Comparison of ENCODE assay signal across 8 cellular contexts in the genomic region with DNA sequence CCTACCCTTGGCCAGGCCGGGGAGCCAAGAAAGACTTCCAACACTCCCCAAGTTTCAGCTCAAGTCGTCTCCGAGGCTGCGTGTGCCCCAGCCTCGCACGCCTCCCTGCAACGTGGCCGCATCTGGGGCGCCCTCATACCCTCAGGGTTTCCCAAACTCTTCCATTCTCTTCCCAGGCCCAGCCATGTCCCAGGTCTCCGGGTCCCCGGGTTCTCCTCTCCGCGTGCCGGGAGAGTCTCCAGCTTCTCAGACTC. TPM values are rescaled to one million over a fixed set of nuclear protein-coding genes. Genes with fewer than 3 reads are reported as not detected.
A peak's percentile ranks its signal among the peaks of the same experiment; 100 is the strongest.
DNase-seq lines count a peak whose midpoint lies in the region; ATAC-seq and TF ChIP-seq lines count a peak whose summit lies in the region.

No MANE protein-coding gene starts in this region.

- H3K4me1 Mint-ChIP-seq in WTC11 = peaks cover 32% of the 10 kb centered on the region

- TF ChIP-seq EP300 in stomach (IDR thresholded peaks at IDR 0.05) = no peak

- DNase-seq in activated CD4-positive, CD25-positive, alpha-beta regulatory T cell (lab: John Stamatoyannopoulos, UW) = no peak
- DNase-seq in WTC11 (ENCODE audit: low spot score) (no peak), iPS DF 6.9 (ENCODE audit: low read depth, low spot score) (no peak), stomach (no peak), NOMO-1 (lab: John Stamatoyannopoulos, UW; ENCODE audit: unreplicated experiment in 2 of 2) (no peak), mesenteric fat pad (ENCODE audit: low spot score) (no peak)

- H3K36me3 Mint-ChIP-seq in WTC11 = no peaks in the 10 kb centered on the region

- H3K27ac Mint-ChIP-seq in WTC11 = peak overlapping the region; percentile 89; the same call in 1 of the 2 replicates

- POLR2A ChIA-PET in WTC11 (lab: Charles Lee) = interaction anchor here (0.8 to 1.0 kb wide), 2 partner anchors 18 to 195 kb away, joined by 3 to 5 read pairs; no protein-coding TSS in a partner anchor

- no peaks in the 10 kb centered on the region for H3K9me3 ChIP-seq in iPS DF 6.9 (ENCODE audit: control insufficient read depth, insufficient read depth, low read length)
- peaks cover 0 to 4% (median 0%) of the 10 kb centered on the region in 4 donors for H3K9me3 ChIP-seq in stomach

- intact Hi-C loops in stomach (cut with DNase I; ENCODE audit: low total_unique reads) = no loop called here

- peak overlapping the region; percentile 89; the same call in 1 of the 2 replicates for H3K4me3 ChIP-seq in iPS DF 6.9 (ENCODE audit: low read length)
- peak overlapping the region; percentile 53 to 74 (median 64) for H3K4me3 ChIP-seq in stomach

- ATAC-seq in activated CD4-positive, CD25-positive, alpha-beta regulatory T cell treated with anti-CD3 and anti-CD28 coated beads, Interleukin-2, amount 50 U/mL, for 24 hours = peak; percentile 3 to 12
- ATAC-seq in HG02840 (IDR thresholded peaks at IDR 0.05; ENCODE audit: low FRiP score, unreplicated experiment) (peak; percentile 18), WTC11 (peak; percentile 28)

- H3K27me3 Mint-ChIP-seq in WTC11 (ENCODE audit: low read depth) = peaks cover 8% of the 10 kb centered on the region; the same call in 1 of the 2 replicates

- H3K27ac ChIP-seq in iPS DF 6.9 (ENCODE audit: low read length) (no peak overlapping the region), stomach (peak overlapping the region; percentile 28 to 90 (median 82))

- CTCF ChIA-PET in WTC11 (lab: Charles Lee) = interaction anchor here (1.3 kb wide), 1 partner anchor 181 kb away, joined by 4 read pairs; no protein-coding TSS in a partner anchor

- peak overlapping the region; percentile 90 for H3K4me3 Mint-ChIP-seq in WTC11

- no peaks in the 10 kb centered on the region for H3K36me3 ChIP-seq in iPS DF 6.9 (ENCODE audit: control insufficient read depth, insufficient read depth, low read length)
- no peaks in the 10 kb centered on the region for H3K36me3 ChIP-seq in stomach

- H3K4me1 ChIP-seq in iPS DF 6.9 (ENCODE audit: control insufficient read depth, insufficient read depth, low read length) (no peaks in the 10 kb centered on the region), stomach (peaks cover 0 to 19% (median 12%) of the 10 kb centered on the region in 4 donors)

- H3K27me3 ChIP-seq in iPS DF 6.9 (ENCODE audit: control insufficient read depth, insufficient read depth, low read length) (no peaks in the 10 kb centered on the region), stomach (peaks cover 0 to 11% (median 0%) of the 10 kb centered on the region in 3 donors)

- no CpG with 5 or more reads among the region's 14 CpGs for WGBS in iPS DF 6.9 (ENCODE audit: insufficient coverage, insufficient read length)
- 0 to 48% (median 1%) methylated on average over 7 to 14 of the region's 14 CpGs for WGBS in stomach, 5 donors

- no peak for TF ChIP-seq POLR2A in stomach (IDR thresholded peaks at IDR 0.05)

- TF ChIP-seq CTCF in WTC11 (IDR thresholded peaks at IDR 0.05) (no peak), stomach (IDR thresholded peaks at IDR 0.05) (no peak)

- no peaks in the 10 kb centered on the region for H3K9me3 Mint-ChIP-seq in WTC11

TF ChIP-seq in WTC11, 78 proteins besides CTCF, POLR2A, EP300 and RAD21:
- TF ChIP-seq, protein P1, sequence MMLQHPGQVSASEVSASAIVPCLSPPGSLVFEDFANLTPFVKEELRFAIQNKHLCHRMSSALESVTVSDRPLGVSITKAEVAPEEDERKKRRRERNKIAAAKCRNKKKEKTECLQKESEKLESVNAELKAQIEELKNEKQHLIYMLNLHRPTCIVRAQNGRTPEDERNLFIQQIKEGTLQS (CRISPR knock-in tag; conservative IDR thresholded peaks at IDR 0.05) = no peak
- TF ChIP-seq ZBTB21 (CRISPR knock-in tag; IDR thresholded peaks at IDR 0.05; ENCODE audit: borderline replicate concordance) = no peak
- TF ChIP-seq JUN (CRISPR knock-in tag; IDR thresholded peaks at IDR 0.05) = no peak
- TF ChIP-seq, protein P2, sequence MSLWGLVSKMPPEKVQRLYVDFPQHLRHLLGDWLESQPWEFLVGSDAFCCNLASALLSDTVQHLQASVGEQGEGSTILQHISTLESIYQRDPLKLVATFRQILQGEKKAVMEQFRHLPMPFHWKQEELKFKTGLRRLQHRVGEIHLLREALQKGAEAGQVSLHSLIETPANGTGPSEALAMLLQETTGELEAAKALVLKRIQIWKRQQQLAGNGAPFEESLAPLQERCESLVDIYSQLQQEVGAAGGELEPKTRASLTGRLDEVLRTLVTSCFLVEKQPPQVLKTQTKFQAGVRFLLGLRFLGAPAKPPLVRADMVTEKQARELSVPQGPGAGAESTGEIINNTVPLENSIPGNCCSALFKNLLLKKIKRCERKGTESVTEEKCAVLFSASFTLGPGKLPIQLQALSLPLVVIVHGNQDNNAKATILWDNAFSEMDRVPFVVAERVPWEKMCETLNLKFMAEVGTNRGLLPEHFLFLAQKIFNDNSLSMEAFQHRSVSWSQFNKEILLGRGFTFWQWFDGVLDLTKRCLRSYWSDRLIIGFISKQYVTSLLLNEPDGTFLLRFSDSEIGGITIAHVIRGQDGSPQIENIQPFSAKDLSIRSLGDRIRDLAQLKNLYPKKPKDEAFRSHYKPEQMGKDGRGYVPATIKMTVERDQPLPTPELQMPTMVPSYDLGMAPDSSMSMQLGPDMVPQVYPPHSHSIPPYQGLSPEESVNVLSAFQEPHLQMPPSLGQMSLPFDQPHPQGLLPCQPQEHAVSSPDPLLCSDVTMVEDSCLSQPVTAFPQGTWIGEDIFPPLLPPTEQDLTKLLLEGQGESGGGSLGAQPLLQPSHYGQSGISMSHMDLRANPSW (CRISPR knock-in tag; conservative IDR thresholded peaks at IDR 0.05; ENCODE audit: low read depth) = no peak
- TF ChIP-seq TEAD1 (CRISPR knock-in tag; IDR thresholded peaks at IDR 0.05) = no peak
- TF ChIP-seq SMAD3 (CRISPR knock-in tag; IDR thresholded peaks at IDR 0.05; ENCODE audit: borderline replicate concordance) = no peak
- TF ChIP-seq FOXK1 (CRISPR knock-in tag; IDR thresholded peaks at IDR 0.05) = no peak
- TF ChIP-seq, protein P3, sequence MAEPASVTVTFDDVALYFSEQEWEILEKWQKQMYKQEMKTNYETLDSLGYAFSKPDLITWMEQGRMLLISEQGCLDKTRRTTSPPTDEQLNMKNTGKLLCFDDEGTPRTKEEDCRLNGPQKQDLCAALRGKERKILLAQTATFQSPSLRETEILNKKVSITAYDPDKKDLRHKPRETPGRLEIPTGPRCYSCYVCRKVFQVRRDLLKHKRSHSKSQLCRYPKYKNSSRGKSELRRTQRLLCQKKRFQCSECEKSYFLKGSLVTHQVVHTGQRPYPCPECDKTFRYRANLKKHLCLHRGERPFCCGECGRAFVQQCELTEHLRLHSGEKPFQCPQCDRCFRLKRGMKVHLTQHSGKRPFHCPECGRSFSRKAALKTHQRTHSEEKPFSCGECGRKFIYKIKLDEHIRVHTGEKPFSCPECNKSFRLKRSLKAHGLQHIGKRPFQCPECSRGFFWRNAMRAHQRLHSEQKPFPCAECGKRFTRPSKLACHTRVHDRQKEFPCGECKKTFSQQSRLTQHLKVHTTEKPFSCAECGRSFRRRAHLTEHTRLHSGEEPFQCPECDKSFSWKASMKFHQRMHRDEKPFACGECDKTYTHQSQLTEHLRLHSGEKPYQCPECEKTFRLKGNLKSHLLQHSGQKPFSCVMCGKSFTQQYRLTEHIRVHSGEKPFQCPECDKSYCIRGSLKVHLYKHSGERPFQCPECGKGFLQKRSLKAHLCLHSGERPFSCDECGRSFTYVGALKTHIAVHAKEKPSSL (CRISPR knock-in tag; conservative IDR thresholded peaks at IDR 0.05) = no peak
- TF ChIP-seq, protein P4, sequence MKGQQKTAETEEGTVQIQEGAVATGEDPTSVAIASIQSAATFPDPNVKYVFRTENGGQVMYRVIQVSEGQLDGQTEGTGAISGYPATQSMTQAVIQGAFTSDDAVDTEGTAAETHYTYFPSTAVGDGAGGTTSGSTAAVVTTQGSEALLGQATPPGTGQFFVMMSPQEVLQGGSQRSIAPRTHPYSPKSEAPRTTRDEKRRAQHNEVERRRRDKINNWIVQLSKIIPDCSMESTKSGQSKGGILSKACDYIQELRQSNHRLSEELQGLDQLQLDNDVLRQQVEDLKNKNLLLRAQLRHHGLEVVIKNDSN (CRISPR knock-in tag; IDR thresholded peaks at IDR 0.05) = no peak
- TF ChIP-seq, protein P5, sequence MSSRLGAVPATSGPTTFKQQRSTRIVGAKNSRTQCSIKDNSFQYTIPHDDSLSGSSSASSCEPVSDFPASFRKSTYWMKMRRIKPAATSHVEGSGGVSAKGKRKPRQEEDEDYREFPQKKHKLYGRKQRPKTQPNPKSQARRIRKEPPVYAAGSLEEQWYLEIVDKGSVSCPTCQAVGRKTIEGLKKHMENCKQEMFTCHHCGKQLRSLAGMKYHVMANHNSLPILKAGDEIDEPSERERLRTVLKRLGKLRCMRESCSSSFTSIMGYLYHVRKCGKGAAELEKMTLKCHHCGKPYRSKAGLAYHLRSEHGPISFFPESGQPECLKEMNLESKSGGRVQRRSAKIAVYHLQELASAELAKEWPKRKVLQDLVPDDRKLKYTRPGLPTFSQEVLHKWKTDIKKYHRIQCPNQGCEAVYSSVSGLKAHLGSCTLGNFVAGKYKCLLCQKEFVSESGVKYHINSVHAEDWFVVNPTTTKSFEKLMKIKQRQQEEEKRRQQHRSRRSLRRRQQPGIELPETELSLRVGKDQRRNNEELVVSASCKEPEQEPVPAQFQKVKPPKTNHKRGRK (CRISPR knock-in tag; IDR thresholded peaks at IDR 0.05; ENCODE audit: borderline replicate concordance) = no peak
- no peak for TF ChIP-seq KAT7 (CRISPR knock-in tag; IDR thresholded peaks at IDR 0.05; ENCODE audit: borderline replicate concordance)
- TF ChIP-seq CBFB (CRISPR knock-in tag; IDR thresholded peaks at IDR 0.05; ENCODE audit: low read depth) = no peak
- TF ChIP-seq ZNF396 (CRISPR knock-in tag; IDR thresholded peaks at IDR 0.05; ENCODE audit: borderline replicate concordance) = no peak
- no peak for TF ChIP-seq TEAD4 (CRISPR knock-in tag; IDR thresholded peaks at IDR 0.05)
- no peak for TF ChIP-seq ETV6 (CRISPR knock-in tag; IDR thresholded peaks at IDR 0.05)
TF ChIP-seq in WTC11: peak in this region for 0.

RNA-seq across cellular contexts. Expression of a gene that starts 0.3 kb away (rescaled TPM):
- 75.4 to 78.8 TPM (median 77.6 TPM) in 3 replicates for total RNA-seq in WTC11 (2021)
- total RNA-seq in stomach = 10 to 100 TPM in 3 of 5 donors, 1 to 10 TPM in 2; 3.6 to 34.0 (median 12.0) TPM
- 10 to 100 TPM in 1 of 3 donors, 1 to 10 TPM in 2; 8.1 to 12.8 (median 8.5) TPM for polyA plus RNA-seq in stomach
- total RNA-seq in mesenteric fat pad = 2.1 TPM
